Comparison of ENCODE assay signal across 16 cellular contexts in genomic region chr6:81998432-81998831, GRCh38.
A peak's percentile ranks its signal among the peaks of the same experiment; 100 is the strongest.
DNase-seq lines count a peak whose midpoint lies in the region; ATAC-seq and TF ChIP-seq lines count a peak whose summit lies in the region.
"Had no signal": no experiment of that assay in that cellular context is flagged by ENCODE, and none has a peak within 500 bp of the region (broad histone marks: within the 10 kb centered on the region; RNA-seq: fewer than 3 reads in every experiment).

No MANE protein-coding gene starts in this region.

- H3K4me2 ChIP-seq in mesenchymal stem cell (ENCODE audit: low read length, poor library complexity, severe bottlenecking) = no peak overlapping the region

- H3K18ac ChIP-seq in mesenchymal stem cell (ENCODE audit: low read depth in 1 of 2, low read length in 2 of 2) = no peak overlapping the region

- H3K9ac ChIP-seq in mesenchymal stem cell (ENCODE audit: low read length) = peak overlapping the region; percentile 92

- H3K9me3 ChIP-seq in mesenchymal stem cell (ENCODE audit: control insufficient read depth, low read length) (no peaks in the 10 kb centered on the region), heart left ventricle (no peaks in the 10 kb centered on the region), gastrocnemius medialis (no peaks in the 10 kb centered on the region)
- H3K9me3 ChIP-seq: vagina had no signal

- no peaks in the 10 kb centered on the region for H3K79me1 ChIP-seq in mesenchymal stem cell (replicated peaks; ENCODE audit: low read length, poor library complexity, severe bottlenecking)

- no peak overlapping the region for H3K4me3 ChIP-seq in AG09309 (ENCODE audit: control insufficient read depth, low read depth, low read length)
- no peak overlapping the region for H3K4me3 ChIP-seq in cardiac fibroblast (replicated peaks in 1 of 2; ENCODE audit: low read depth in 2 of 2, low read length in 2 of 2)
- H3K4me3 ChIP-seq in mesenchymal stem cell (ENCODE audit: insufficient read depth in 1 of 2, low read depth in 1 of 2, low read length in 2 of 2) = no peak overlapping the region
- H3K4me3 ChIP-seq in heart left ventricle = no peak overlapping the region
- no peak overlapping the region for H3K4me3 ChIP-seq in gastrocnemius medialis
- no peak overlapping the region for H3K4me3 ChIP-seq in H7 (ENCODE audit: insufficient read depth, low read depth, low read length)
- H3K4me3 ChIP-seq: coronary artery, vagina had no signal

- H2BK15ac ChIP-seq in mesenchymal stem cell (ENCODE audit: low read depth, poor library complexity, severe bottlenecking) = no peak overlapping the region

- H3K36me3 ChIP-seq in mesenchymal stem cell (ENCODE audit: control insufficient read depth in 1 of 2, insufficient read depth in 2 of 2, low read depth in 1 of 2, low read length in 2 of 2) (no peaks in the 10 kb centered on the region), heart left ventricle (no peaks in the 10 kb centered on the region), gastrocnemius medialis (no peaks in the 10 kb centered on the region), H7 (replicated peaks; ENCODE audit: control insufficient read depth, insufficient read depth, low read length) (no peaks in the 10 kb centered on the region)
- H3K36me3 ChIP-seq: vagina had no signal

- H2BK120ac ChIP-seq in mesenchymal stem cell (ENCODE audit: low read depth, low read length) = no peak overlapping the region

- WGBS in mesenchymal stem cell = 57% methylated on average over 1 of the region's 1 CpG
- 92 to 99% (median 97%) methylated on average over 1 of the region's 1 CpG for WGBS in heart left ventricle, 4 donors

- TF ChIP-seq POLR2A in heart left ventricle (IDR thresholded peaks at IDR 0.05) = no peak
- no peak for TF ChIP-seq POLR2A in gastrocnemius medialis (IDR thresholded peaks at IDR 0.05)

- no peak for ATAC-seq in heart left ventricle
- no peak for ATAC-seq in gastrocnemius medialis
- no peak for ATAC-seq in GM19463 (IDR thresholded peaks at IDR 0.05; ENCODE audit: unreplicated experiment)

- no peak overlapping the region for H2AFZ ChIP-seq in mesenchymal stem cell (ENCODE audit: low read depth, low read length)

- H2BK12ac ChIP-seq in mesenchymal stem cell (ENCODE audit: low read length in 2 of 2) = no peak overlapping the region

- intact Hi-C loops in heart left ventricle (cut with DNase I) = no loop called here
- intact Hi-C loops in gastrocnemius medialis (cut with DNase I; ENCODE audit: low total_unique reads) = no loop called here

- H3K27ac ChIP-seq in mesenchymal stem cell (ENCODE audit: low read length, poor library complexity, severe bottlenecking) (no peak overlapping the region), heart left ventricle (peak overlapping the region in 1 of 12 donors; percentile 64), gastrocnemius medialis (no peak overlapping the region)
- H3K27ac ChIP-seq: VCaP had no signal

- H2BK5ac ChIP-seq in mesenchymal stem cell (ENCODE audit: low read depth, low read length, poor library complexity, severe bottlenecking) = no peak overlapping the region

- H3K27me3 ChIP-seq in mesenchymal stem cell (ENCODE audit: control insufficient read depth in 1 of 2, insufficient read depth in 1 of 2, low read length in 2 of 2) = no peaks in the 10 kb centered on the region
- H3K27me3 ChIP-seq in heart left ventricle = no peaks in the 10 kb centered on the region
- H3K27me3 ChIP-seq in gastrocnemius medialis = no peaks in the 10 kb centered on the region
- H3K27me3 ChIP-seq in H7 (ENCODE audit: control insufficient read depth, insufficient read depth, low read length) = no peaks in the 10 kb centered on the region
- H3K27me3 ChIP-seq: vagina had no signal

- DNase-seq in AG09309 (ENCODE audit: low read depth) (peak; percentile 52), NCI-H226 (peak; percentile 44), cardiac fibroblast (ENCODE audit: low read depth in 2 of 2) (peak; percentile 61 to 89), mesenchymal stem cell (peak; percentile 38), heart left ventricle (no peak), gastrocnemius medialis (no peak), H7 (no peak)
- DNase-seq: hippocampal formation, kidney glomerular epithelial cell, NCI-H2081, NCI-H526 treated with DMSO at 0.1 percent for 48 hours, retina had no signal

- peaks cover 1% of the 10 kb centered on the region for H3K4me1 ChIP-seq in mesenchymal stem cell (ENCODE audit: control insufficient read depth, insufficient read depth, low read depth, low read length)
- H3K4me1 ChIP-seq in heart left ventricle = peaks cover 0 to 7% (median 0%) of the 10 kb centered on the region in 12 donors
- no peaks in the 10 kb centered on the region for H3K4me1 ChIP-seq in gastrocnemius medialis
- H3K4me1 ChIP-seq: vagina had no signal

- no peak overlapping the region for H3K23ac ChIP-seq in mesenchymal stem cell (ENCODE audit: low read length in 2 of 2)

- H3K4ac ChIP-seq in mesenchymal stem cell (ENCODE audit: low read depth in 1 of 2, low read length in 2 of 2) = no peak overlapping the region

- no peak overlapping the region for H2AK5ac ChIP-seq in mesenchymal stem cell (ENCODE audit: low read length, severe bottlenecking)

- no peak overlapping the region for H4K91ac ChIP-seq in mesenchymal stem cell (ENCODE audit: low read length)

- H4K8ac ChIP-seq in mesenchymal stem cell (ENCODE audit: low read length) = no peak overlapping the region

- no peak overlapping the region for H3K14ac ChIP-seq in mesenchymal stem cell (ENCODE audit: low read length in 2 of 2)

- no peak for TF ChIP-seq CTCF in AG09309 (IDR thresholded peaks at IDR 0.05; ENCODE audit: control insufficient read depth, insufficient read depth, low read depth, low read length, missing control alignments)
- TF ChIP-seq CTCF in cardiac fibroblast (IDR thresholded peaks at IDR 0.05; ENCODE audit: low read depth, low read length) = no peak
- TF ChIP-seq CTCF in heart left ventricle (IDR thresholded peaks at IDR 0.05) = no peak
- TF ChIP-seq CTCF in gastrocnemius medialis (IDR thresholded peaks at IDR 0.05 in 4 of 5, conservative IDR thresholded peaks at IDR 0.05 in 1 of 5) = no peak

- in situ Hi-C loops in gastrocnemius medialis (cut with MboI; ENCODE audit: low sequenced_read_pairs in 4 of 4) = no loop called here

Comparison
In these comparisons a context has a peak if more than half of its experiments do, and no peak if none do; other contexts are left out.
1. DNase-seq: peak in AG09309 (single experiment), NCI-H226 (single experiment), cardiac fibroblast (2 of 2) and mesenchymal stem cell (single experiment); none in heart left ventricle (0 of 5), gastrocnemius medialis (0 of 2) and H7 (single experiment).